In the genomic region with DNA sequence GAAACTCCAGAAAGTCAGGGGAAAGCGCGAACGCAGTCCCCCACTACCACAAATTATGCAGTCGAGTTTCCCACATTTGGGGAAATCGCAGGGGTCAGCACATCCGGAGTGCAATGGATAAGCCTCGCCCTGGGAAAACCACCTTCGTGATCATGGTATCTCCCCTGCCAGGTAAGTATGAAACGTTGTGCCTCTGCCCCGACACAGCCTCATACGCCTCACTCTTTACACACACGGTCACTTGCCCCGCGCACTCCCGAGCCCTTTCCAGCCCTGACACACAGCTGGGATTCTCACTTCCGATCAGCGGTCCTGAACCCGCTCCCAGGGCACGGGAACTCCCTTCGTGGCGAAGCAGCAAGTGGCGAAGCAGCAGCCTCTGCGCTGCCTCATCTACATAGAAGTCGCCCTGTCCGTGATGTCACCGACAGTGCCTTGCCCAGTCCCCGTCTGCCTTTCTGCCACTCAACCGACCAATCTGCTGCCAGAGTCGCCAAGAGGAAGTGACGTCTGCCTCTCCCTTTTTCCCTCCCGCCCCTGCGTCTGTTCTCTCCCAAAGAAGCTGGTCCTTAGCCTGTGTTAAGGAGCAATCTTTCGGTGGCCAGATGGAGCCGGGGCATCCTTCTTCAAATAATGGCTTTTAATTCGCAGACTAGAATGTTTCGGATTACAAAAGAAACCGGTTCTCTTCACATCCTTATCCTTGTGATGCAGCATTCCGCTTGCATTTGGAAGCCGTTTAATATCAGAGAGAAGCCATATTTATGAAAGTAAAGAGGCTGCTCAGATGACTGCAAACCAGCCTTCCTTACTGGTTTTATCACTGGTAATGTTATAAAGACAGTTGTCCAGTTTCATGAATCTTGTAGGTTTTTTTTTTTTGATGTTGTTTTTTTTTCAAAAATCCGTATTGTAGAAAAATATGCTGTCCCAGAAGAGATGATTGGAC, we compare ENCODE assay signal across 8 cellular contexts. TPM values are rescaled to one million over a fixed set of nuclear protein-coding genes. Genes with fewer than 3 reads are reported as not detected.
DNase-seq lines count a peak whose midpoint lies in the region; ATAC-seq and TF ChIP-seq lines count a peak whose summit lies in the region.
"Not testable (repeated sequence)": the region's sequence is repeated elsewhere in the genome, so short reads cannot be mapped to it uniquely, and the experiment has no call there.

Gene RNU1-1, minus strand, starts transcription at position 179 of the 949 bp plus-strand sequence.

- not testable (repeated sequence) for H3K9me3 Mint-ChIP-seq in WTC11; naive thymus-derived CD4-positive, alpha-beta T cell

- DNase-seq in NCI-H524 (lab: John Stamatoyannopoulos, UW) = peak; percentile 1 to 64
- DNase-seq in WTC11 (ENCODE audit: low spot score) = peak; percentile 70
- DNase-seq in astrocyte of the cerebellum (ENCODE audit: low read depth) = peak; percentile 61
- DNase-seq in glomerular endothelial cell (ENCODE audit: extremely low read depth, low read depth, low spot score) = peak; percentile 37
- peak; percentile 75 to 93 (median 89) for DNase-seq in naive thymus-derived CD4-positive, alpha-beta T cell
- DNase-seq in stimulated activated CD8-positive, alpha-beta memory T cell treated with anti-CD3 and anti-CD28 coated beads, Interleukin-12 subunit alpha, Interleukin-12 subunit beta, amount 100 ng/mL, for 1 hour (ENCODE audit: low read depth) = peak; percentile 54

- peak within 1 kb of the TSS; percentile 24 to 68 (median 46); a peak in 20 of 22 replicates for H3K4me2 ChIP-seq in BLaER1 treated with 17β-estradiol and CSF1 and Interleukin-3, amounts not matched to agents 10 nM and 100 nM

- not testable (repeated sequence) for H3K36me3 ChIP-seq in BLaER1 treated with 17β-estradiol and CSF1 and Interleukin-3, amounts not matched to agents 10 nM and 100 nM; naive thymus-derived CD4-positive, alpha-beta T cell (ENCODE audit: control insufficient read depth in 2 of 3, insufficient read depth in 3 of 3, low read length in 3 of 3)

- POLR2A ChIA-PET in WTC11 (lab: Charles Lee) = not testable (repeated sequence)
- POLR2A ChIA-PET in naive thymus-derived CD4-positive, alpha-beta T cell (lab: Charles Lee) = interaction anchor here (0.7 to 1.5 kb wide), 6 partner anchors 9 to 657 kb away, joined by 3 to 15 read pairs (median 4); partner anchors contain the start of gene NECAP2

- intact Hi-C loops in naive thymus-derived CD4-positive, alpha-beta T cell (cut with micrococcal nuclease) = loop anchor here (5.0 kb wide), 2 partner anchors 147 to 383 kb away; partner anchors contain the start of genes RNU1-2 (in 1 of the 2) and SZRD1 (in 1 of the 2)

- not testable (repeated sequence) for H3K9me3 ChIP-seq in BLaER1 treated with 17β-estradiol and CSF1 and Interleukin-3, amounts not matched to agents 10 nM and 100 nM (replicated peaks in 1 of 11); naive thymus-derived CD4-positive, alpha-beta T cell (ENCODE audit: control insufficient read depth in 2 of 3, low read length in 3 of 3)

- H3K36me3 Mint-ChIP-seq in WTC11; naive thymus-derived CD4-positive, alpha-beta T cell: not testable (repeated sequence)

- H3K4me3 Mint-ChIP-seq in WTC11; naive thymus-derived CD4-positive, alpha-beta T cell: not testable (repeated sequence)

- peak within 1 kb of the TSS; percentile 77 to 86 (median 80) for H3K9ac ChIP-seq in BLaER1 treated with 17β-estradiol and CSF1 and Interleukin-3, amounts not matched to agents 10 nM and 100 nM

- ATAC-seq in HG03457 (IDR thresholded peaks at IDR 0.05; ENCODE audit: unreplicated experiment) (peak; percentile 9), WTC11 (peak; percentile 58)
- peak; percentile 65 for ATAC-seq in naive thymus-derived CD4-positive, alpha-beta T cell

- H3K4me3 ChIP-seq in BLaER1 treated with 17β-estradiol and CSF1 and Interleukin-3, amounts not matched to agents 10 nM and 100 nM = peak within 1 kb of the TSS; percentile 29 to 58 (median 45); a peak in 12 of 20 replicates
- peak within 1 kb of the TSS; percentile 22 for H3K4me3 ChIP-seq in astrocyte of the cerebellum (ENCODE audit: low read depth, low read length)
- peak within 1 kb of the TSS; percentile 48 for H3K4me3 ChIP-seq in naive thymus-derived CD4-positive, alpha-beta T cell (ENCODE audit: low read length)

- in situ Hi-C loops in astrocyte of the cerebellum (cut with HindIII; ENCODE audit: low sequenced_read_pairs) = not testable (repeated sequence)

- not testable (repeated sequence) for H3K27me3 Mint-ChIP-seq in WTC11 (ENCODE audit: low read depth)
- peaks cover 15 to 28% (median 18%) of the 10 kb centered on the region in 5 donors for H3K27me3 Mint-ChIP-seq in naive thymus-derived CD4-positive, alpha-beta T cell

- peak within 1 kb of the TSS; percentile 67 to 87 (median 81); a peak in 21 of 22 replicates for H3K27ac ChIP-seq in BLaER1 treated with 17β-estradiol and CSF1 and Interleukin-3, amounts not matched to agents 10 nM and 100 nM
- H3K27ac ChIP-seq in naive thymus-derived CD4-positive, alpha-beta T cell (ENCODE audit: low read depth, low read length) = peak within 1 kb of the TSS; percentile 84

- not testable (repeated sequence) for H3K27me3 ChIP-seq in BLaER1 treated with 17β-estradiol and CSF1 and Interleukin-3, amounts not matched to agents 10 nM and 100 nM; naive thymus-derived CD4-positive, alpha-beta T cell (ENCODE audit: control insufficient read depth in 2 of 2, insufficient read depth in 2 of 2, low read length in 2 of 2)

- not testable (repeated sequence) for H4K20me1 ChIP-seq in BLaER1 treated with 17β-estradiol and CSF1 and Interleukin-3, amounts not matched to agents 10 nM and 100 nM

- TF ChIP-seq CTCF in WTC11 (IDR thresholded peaks at IDR 0.05); astrocyte of the cerebellum (IDR thresholded peaks at IDR 0.05; ENCODE audit: low read depth, low read length, missing control alignments): not testable (repeated sequence)

- not testable (repeated sequence) for H3K4me1 Mint-ChIP-seq in WTC11; naive thymus-derived CD4-positive, alpha-beta T cell

- H3K27ac Mint-ChIP-seq in WTC11; naive thymus-derived CD4-positive, alpha-beta T cell: not testable (repeated sequence)

- CTCF ChIA-PET in WTC11 (lab: Charles Lee) = not testable (repeated sequence)
- CTCF ChIA-PET in naive thymus-derived CD4-positive, alpha-beta T cell (lab: Charles Lee) = interaction anchor here (0.6 kb wide), 1 partner anchor 843 kb away, joined by 3 read pairs; no protein-coding TSS in a partner anchor

- not testable (repeated sequence) for H3K4me1 ChIP-seq in BLaER1 treated with 17β-estradiol and CSF1 and Interleukin-3, amounts not matched to agents 10 nM and 100 nM; naive thymus-derived CD4-positive, alpha-beta T cell (ENCODE audit: control insufficient read depth in 2 of 2, insufficient read depth in 2 of 2, low read length in 2 of 2)

RNA-seq across cellular contexts. Expression of gene RNU1-1, which starts in this region (rescaled TPM):
- 1,028 to 1,267 TPM (median 1,197 TPM) in 3 replicates for total RNA-seq in WTC11 (2021)
- total RNA-seq in glomerular endothelial cell = under 0.01 TPM in 2 replicates
- 1,000 to 10,000 TPM; 2,341 to 4,458 (median 3,337) TPM for total RNA-seq in naive thymus-derived CD4-positive, alpha-beta T cell
- polyA plus RNA-seq in naive thymus-derived CD4-positive, alpha-beta T cell = not detected

Comparison
In these comparisons a context has a peak if more than half of its experiments do, and no peak if none do; other contexts are left out.
1. Peak in every context shown above with its lines: DNase-seq, ATAC-seq, H3K4me3 ChIP-seq and H3K27ac ChIP-seq.
2. RNA of gene RNU1-1 (total RNA-seq): 2,341 to 4,458 TPM in naive thymus-derived CD4-positive, alpha-beta T cell and 1,028 to 1,267 TPM in WTC11; under 0.01 TPM in glomerular endothelial cell; every median in the first group is over 1,000 times any median in the second.
3. Peak in DNase-seq in glomerular endothelial cell; RNA of the gene not detected or under 1 TPM.
4. ATAC-seq: peak in every context shown above with its lines; median percentile 65 in naive thymus-derived CD4-positive, alpha-beta T cell; 58 in WTC11; 9 in HG03457.
5. DNase-seq: peak in every context shown above with its lines; median percentile 89 in naive thymus-derived CD4-positive, alpha-beta T cell; 70 in WTC11; 61 in astrocyte of the cerebellum; 54 in stimulated activated CD8-positive, alpha-beta memory T cell treated with anti-CD3 and anti-CD28 coated beads, Interleukin-12 subunit alpha, Interleukin-12 subunit beta, amount 100 ng/mL, for 1 hour; 37 in glomerular endothelial cell; 32 in NCI-H524.